ENCODE assay signal across 8 cellular contexts in genomic region chrX:108091266-108091877, GRCh38. TPM values are rescaled to one million over a fixed set of nuclear protein-coding genes. Genes with fewer than 3 reads are reported as not detected.
DNase-seq lines count a peak whose midpoint lies in the region; ATAC-seq and TF ChIP-seq lines count a peak whose summit lies in the region.

Gene ATG4A, plus strand, starts transcription at chrX:108091778. Its CDS starts 49 bp downstream, at chrX:108091827.
Gene PSMD10, minus strand, starts transcription at chrX:108091542. Its CDS starts 22 bp downstream, at chrX:108091520.

- H3K79me2 ChIP-seq in GM23338 (replicated peaks; ENCODE audit: insufficient read depth) (peaks cover 24% of the 10 kb centered on the region), Karpas-422 (ENCODE audit: low read length) (peaks cover 24% of the 10 kb centered on the region)

- H3K9me2 ChIP-seq in GM23338 (ENCODE audit: insufficient read depth), result no peaks in the 10 kb centered on the region
- H3K9me2 ChIP-seq in Karpas-422 (replicated peaks; ENCODE audit: insufficient read depth, low read length), result no peaks in the 10 kb centered on the region

- H3K36me3 ChIP-seq in GM23338 (ENCODE audit: insufficient read depth), result no peaks in the 10 kb centered on the region
- H3K36me3 ChIP-seq in Karpas-422 (ENCODE audit: insufficient read depth, low read length), result peaks cover 4% of the 10 kb centered on the region; the same call in 1 of the 2 replicates
- H3K36me3 ChIP-seq in Peyer's patch, result peaks cover 0 to 11% (median 0%) of the 10 kb centered on the region in 3 donors
- H3K36me3 ChIP-seq in esophagus squamous epithelium, result peaks cover 0 to 22% (median 0%) of the 10 kb centered on the region in 3 donors

- TF ChIP-seq POLR2A in Peyer's patch (IDR thresholded peaks at IDR 0.05) (peak; percentile 12 to 51), esophagus squamous epithelium (IDR thresholded peaks at IDR 0.05) (peak in 3 of 4 donors; percentile 7 to 71 (median 58))

- no peak within 1 kb of the TSS for H3K4me3 Mint-ChIP-seq in GM23338

- intact Hi-C loops in esophagus squamous epithelium (cut with DNase I), result no loop called here

- H3K27me3 Mint-ChIP-seq in GM23338 (ENCODE audit: insufficient read depth, low read depth, poor library complexity), result no peaks in the 10 kb centered on the region

- 0 to 24% methylated on average over 2 to 35 of the region's 47 CpGs for WGBS in esophagus squamous epithelium, 2 donors

- DNase-seq in Daoy (ENCODE audit: low read depth) (peak; percentile 95), GM23338 (ENCODE audit: low spot score) (peak; percentile 96), Karpas-422 (peak; percentile 96), Peyer's patch (peak; percentile 91 to 97 (median 91)), esophagus squamous epithelium (lab: John Stamatoyannopoulos, UW) (peak; percentile 53), myocyte (ENCODE audit: low read depth) (peak; percentile 97)
- DNase-seq in activated T-cell treated with anti-CD3 and anti-CD28 coated beads, Interleukin-2, amount 50 U/mL, for 48 hours, result peak; percentile 89 to 90
- peak; percentile 81 to 82 for DNase-seq in stimulated activated CD8-positive, alpha-beta memory T cell treated with anti-CD3 and anti-CD28 coated beads, Interleukin-7, amount 100 ng/mL, for 4 hours (ENCODE audit: low read depth in 2 of 2)

- no peak for TF ChIP-seq CTCF in GM23338 (conservative IDR thresholded peaks at IDR 0.05; ENCODE audit: low read depth in 2 of 2)
- TF ChIP-seq CTCF in Peyer's patch (IDR thresholded peaks at IDR 0.05), result peak in 3 of 6 experiments; percentile 4 to 24 (median 9)
- TF ChIP-seq CTCF in esophagus squamous epithelium (IDR thresholded peaks at IDR 0.05), result peak in 1 of 6 experiments; percentile 6

- H3K4me1 ChIP-seq in GM23338 (ENCODE audit: insufficient read depth) (no peaks in the 10 kb centered on the region; the same call in 1 of the 2 replicates), Karpas-422 (ENCODE audit: low read length) (peaks cover 9% of the 10 kb centered on the region), Peyer's patch (peaks cover 0 to 8% (median 0%) of the 10 kb centered on the region in 4 donors), esophagus squamous epithelium (peaks cover 0 to 26% (median 7%) of the 10 kb centered on the region in 3 donors)

- H3K27ac ChIP-seq in GM23338 (ENCODE audit: low read depth) (no peak within 1 kb of the TSS), Karpas-422 (ENCODE audit: low read length) (peak within 1 kb of the TSS; percentile 25), Peyer's patch (peak within 1 kb of the TSS; percentile 82 to 91 (median 86)), esophagus squamous epithelium (peak within 1 kb of the TSS; percentile 86 to 92 (median 90))

- ATAC-seq in GM23338, result peak; percentile 97

- no peaks in the 10 kb centered on the region for H3K4me1 Mint-ChIP-seq in GM23338

- H3F3A ChIP-seq in GM23338 (replicated peaks; ENCODE audit: low read depth), result no peaks in the 10 kb centered on the region

- H4K20me1 ChIP-seq in GM23338 (replicated peaks; ENCODE audit: insufficient read depth), result no peaks in the 10 kb centered on the region
- H4K20me1 ChIP-seq in Karpas-422 (ENCODE audit: insufficient read depth, low read depth, low read length), result no peaks in the 10 kb centered on the region

- peaks cover 4% of the 10 kb centered on the region; the same call in 2 of the 3 replicates for H3K36me3 Mint-ChIP-seq in GM23338 (ENCODE audit: low read depth)

- peak within 1 kb of the TSS; percentile 78 for H3K4me3 ChIP-seq in GM23338
- H3K4me3 ChIP-seq in Karpas-422 (ENCODE audit: low read length), result peak within 1 kb of the TSS; percentile 65
- peak within 1 kb of the TSS; percentile 47 to 77 (median 66) for H3K4me3 ChIP-seq in Peyer's patch
- peak within 1 kb of the TSS; percentile 50 to 70 (median 60) for H3K4me3 ChIP-seq in esophagus squamous epithelium

- no peaks in the 10 kb centered on the region for H3K9me3 ChIP-seq in Karpas-422 (ENCODE audit: low read length)
- H3K9me3 ChIP-seq in Peyer's patch, result no peaks in the 10 kb centered on the region
- no peaks in the 10 kb centered on the region for H3K9me3 ChIP-seq in esophagus squamous epithelium

- peak within 1 kb of the TSS; percentile 67 for H3K9ac ChIP-seq in Karpas-422 (ENCODE audit: low read length)

- no peak within 1 kb of the TSS for H3K27ac Mint-ChIP-seq in GM23338

- H3K4me2 ChIP-seq in GM23338 (peak within 1 kb of the TSS; percentile 80), Karpas-422 (ENCODE audit: low read depth, low read length, poor library complexity, severe bottlenecking) (peak within 1 kb of the TSS; percentile 71)

- H2AFZ ChIP-seq in GM23338, result peak within 1 kb of the TSS; percentile 91
- H2AFZ ChIP-seq in Karpas-422 (ENCODE audit: low read length), result peak within 1 kb of the TSS; percentile 48; the same call in 1 of the 2 replicates

- H3K9me3 Mint-ChIP-seq in GM23338, result no peaks in the 10 kb centered on the region

- H3K27me3 ChIP-seq in GM23338 (ENCODE audit: insufficient read depth) (no peaks in the 10 kb centered on the region), Karpas-422 (ENCODE audit: low read length) (no peaks in the 10 kb centered on the region), Peyer's patch (no peaks in the 10 kb centered on the region), esophagus squamous epithelium (no peaks in the 10 kb centered on the region)

RNA-seq across cellular contexts. Expression of gene ATG4A, which starts in this region (rescaled TPM):
- 12.9 and 17.1 TPM in 2 replicates for total RNA-seq in Daoy (2014; rRNA removed; shearing (Covaris generic))
- 1.1 and 2.8 TPM in 2 replicates for total RNA-seq in GM23338 (2014; rRNA removed; shearing (Covaris generic))
- 1.2 and 2.1 TPM in 2 replicates for polyA plus RNA-seq in GM23338 (2016; fragmentation: Nextera tagmentation; extraction: Ambion mirVana)
- 11.5 and 13.2 TPM in 2 replicates for total RNA-seq in Karpas-422 (2014; rRNA removed; shearing (Covaris generic); ENCODE audit: low replicate concordance)
- 10 to 100 TPM in 3 of 4 donors, 1 to 10 TPM in 1; 9.9 to 27.5 (median 17.3) TPM for total RNA-seq in Peyer's patch
- 10 to 100 TPM in 2 of 4 donors, 1 to 10 TPM in 2; 5.9 to 18.0 (median 11.8) TPM for total RNA-seq in esophagus squamous epithelium
- 20.0 TPM in 2 replicates for total RNA-seq in myocyte
- 8.5 TPM for polyA plus RNA-seq in myocyte (2012)

RNA-seq across cellular contexts. Expression of gene PSMD10, which starts in this region (rescaled TPM):
- total RNA-seq in Daoy (2014; rRNA removed; shearing (Covaris generic)), result 121 and 124 TPM in 2 replicates
- total RNA-seq in GM23338 (2014; rRNA removed; shearing (Covaris generic)), result 53.0 and 71.1 TPM in 2 replicates
- 52.8 and 61.2 TPM in 2 replicates for polyA plus RNA-seq in GM23338 (2016; fragmentation: Nextera tagmentation; extraction: Ambion mirVana)
- total RNA-seq in Karpas-422 (2014; rRNA removed; shearing (Covaris generic); ENCODE audit: low replicate concordance), result 46.1 and 60.8 TPM in 2 replicates
- 10 to 100 TPM; 18.9 to 38.0 (median 35.2) TPM for total RNA-seq in Peyer's patch
- total RNA-seq in esophagus squamous epithelium, result 10 to 100 TPM; 37.1 to 50.4 (median 41.9) TPM
- total RNA-seq in myocyte, result 77.4 and 92.0 TPM in 2 replicates
- 64.3 TPM for polyA plus RNA-seq in myocyte (2012)
